ENCODE assay signal across 1 cellular context in the genomic region with DNA sequence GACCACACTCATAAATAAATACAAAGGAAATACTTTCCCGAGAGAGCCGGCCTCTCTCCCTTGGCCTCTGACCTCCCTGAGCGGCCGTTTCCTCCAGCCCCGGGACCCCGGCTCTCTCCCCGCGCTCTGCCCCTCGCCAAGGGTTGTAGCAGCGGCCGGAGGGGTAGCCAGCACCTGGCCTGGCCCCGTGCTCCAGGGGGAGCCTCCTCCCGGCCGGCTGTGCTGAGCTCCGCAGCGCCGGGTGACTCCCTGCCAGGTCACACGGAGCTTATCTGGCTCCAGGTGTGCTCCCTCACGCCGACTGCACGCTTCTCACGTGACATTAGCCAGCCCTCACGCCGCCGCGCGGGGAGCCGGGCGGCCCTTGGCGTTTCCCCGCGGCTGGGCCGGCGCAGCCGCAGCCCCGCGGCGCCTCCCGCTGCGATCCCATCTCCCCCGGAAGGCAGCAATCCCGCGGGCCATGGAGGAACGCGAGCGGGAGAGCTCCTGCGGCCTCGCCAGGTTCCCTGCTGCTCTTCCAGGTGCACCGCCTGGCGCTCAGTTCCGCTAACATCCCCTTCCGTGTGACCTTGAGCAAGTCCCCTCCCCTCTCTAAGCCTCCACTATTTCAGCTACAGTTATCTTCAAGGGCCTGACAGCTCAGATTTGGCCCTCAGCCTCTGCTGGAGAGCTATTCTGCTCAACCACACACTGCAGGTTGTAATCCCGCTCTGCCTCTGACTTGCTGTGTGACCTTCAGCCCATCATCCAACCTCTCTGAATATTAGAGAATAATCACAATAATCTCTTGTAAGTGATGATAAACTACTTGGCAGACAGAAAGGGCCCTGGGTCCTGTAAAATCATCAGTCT.
TF ChIP-seq lines count a peak whose summit lies in the region.

No MANE protein-coding gene starts in this region.

TF ChIP-seq in HepG2, 621 proteins besides CTCF, POLR2A, EP300 and RAD21 (continued from another document and continues in another):
- TF ChIP-seq, protein P1, sequence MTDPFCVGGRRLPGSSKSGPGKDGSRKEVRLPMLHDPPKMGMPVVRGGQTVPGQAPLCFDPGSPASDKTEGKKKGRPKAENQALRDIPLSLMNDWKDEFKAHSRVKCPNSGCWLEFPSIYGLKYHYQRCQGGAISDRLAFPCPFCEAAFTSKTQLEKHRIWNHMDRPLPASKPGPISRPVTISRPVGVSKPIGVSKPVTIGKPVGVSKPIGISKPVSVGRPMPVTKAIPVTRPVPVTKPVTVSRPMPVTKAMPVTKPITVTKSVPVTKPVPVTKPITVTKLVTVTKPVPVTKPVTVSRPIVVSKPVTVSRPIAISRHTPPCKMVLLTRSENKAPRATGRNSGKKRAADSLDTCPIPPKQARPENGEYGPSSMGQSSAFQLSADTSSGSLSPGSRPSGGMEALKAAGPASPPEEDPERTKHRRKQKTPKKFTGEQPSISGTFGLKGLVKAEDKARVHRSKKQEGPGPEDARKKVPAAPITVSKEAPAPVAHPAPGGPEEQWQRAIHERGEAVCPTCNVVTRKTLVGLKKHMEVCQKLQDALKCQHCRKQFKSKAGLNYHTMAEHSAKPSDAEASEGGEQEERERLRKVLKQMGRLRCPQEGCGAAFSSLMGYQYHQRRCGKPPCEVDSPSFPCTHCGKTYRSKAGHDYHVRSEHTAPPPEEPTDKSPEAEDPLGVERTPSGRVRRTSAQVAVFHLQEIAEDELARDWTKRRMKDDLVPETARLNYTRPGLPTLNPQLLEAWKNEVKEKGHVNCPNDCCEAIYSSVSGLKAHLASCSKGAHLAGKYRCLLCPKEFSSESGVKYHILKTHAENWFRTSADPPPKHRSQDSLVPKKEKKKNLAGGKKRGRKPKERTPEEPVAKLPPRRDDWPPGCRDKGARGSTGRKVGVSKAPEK (CRISPR knock-in tag; IDR thresholded peaks at IDR 0.05; ENCODE audit: borderline replicate concordance), result no peak
- TF ChIP-seq MYNN (CRISPR knock-in tag; IDR thresholded peaks at IDR 0.05; ENCODE audit: low read depth), result no peak
- TF ChIP-seq, protein P2, sequence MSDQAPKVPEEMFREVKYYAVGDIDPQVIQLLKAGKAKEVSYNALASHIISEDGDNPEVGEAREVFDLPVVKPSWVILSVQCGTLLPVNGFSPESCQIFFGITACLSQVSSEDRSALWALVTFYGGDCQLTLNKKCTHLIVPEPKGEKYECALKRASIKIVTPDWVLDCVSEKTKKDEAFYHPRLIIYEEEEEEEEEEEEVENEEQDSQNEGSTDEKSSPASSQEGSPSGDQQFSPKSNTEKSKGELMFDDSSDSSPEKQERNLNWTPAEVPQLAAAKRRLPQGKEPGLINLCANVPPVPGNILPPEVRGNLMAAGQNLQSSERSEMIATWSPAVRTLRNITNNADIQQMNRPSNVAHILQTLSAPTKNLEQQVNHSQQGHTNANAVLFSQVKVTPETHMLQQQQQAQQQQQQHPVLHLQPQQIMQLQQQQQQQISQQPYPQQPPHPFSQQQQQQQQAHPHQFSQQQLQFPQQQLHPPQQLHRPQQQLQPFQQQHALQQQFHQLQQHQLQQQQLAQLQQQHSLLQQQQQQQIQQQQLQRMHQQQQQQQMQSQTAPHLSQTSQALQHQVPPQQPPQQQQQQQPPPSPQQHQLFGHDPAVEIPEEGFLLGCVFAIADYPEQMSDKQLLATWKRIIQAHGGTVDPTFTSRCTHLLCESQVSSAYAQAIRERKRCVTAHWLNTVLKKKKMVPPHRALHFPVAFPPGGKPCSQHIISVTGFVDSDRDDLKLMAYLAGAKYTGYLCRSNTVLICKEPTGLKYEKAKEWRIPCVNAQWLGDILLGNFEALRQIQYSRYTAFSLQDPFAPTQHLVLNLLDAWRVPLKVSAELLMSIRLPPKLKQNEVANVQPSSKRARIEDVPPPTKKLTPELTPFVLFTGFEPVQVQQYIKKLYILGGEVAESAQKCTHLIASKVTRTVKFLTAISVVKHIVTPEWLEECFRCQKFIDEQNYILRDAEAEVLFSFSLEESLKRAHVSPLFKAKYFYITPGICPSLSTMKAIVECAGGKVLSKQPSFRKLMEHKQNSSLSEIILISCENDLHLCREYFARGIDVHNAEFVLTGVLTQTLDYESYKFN (CRISPR knock-in tag; conservative IDR thresholded peaks at IDR 0.05), result peak; percentile 33; the same call in 1 of the 2 replicates
- TF ChIP-seq RFX3 (CRISPR knock-in tag; IDR thresholded peaks at IDR 0.05), result no peak
- peak; percentile 12; the same call in 1 of the 2 replicates for TF ChIP-seq KAT8 (CRISPR knock-in tag; IDR thresholded peaks at IDR 0.05)
- peak; percentile 15; the same call in 1 of the 2 replicates for TF ChIP-seq POLR2AphosphoS5 (IDR thresholded peaks at IDR 0.05; ENCODE audit: low read depth, low read length)
- TF ChIP-seq, protein P3, sequence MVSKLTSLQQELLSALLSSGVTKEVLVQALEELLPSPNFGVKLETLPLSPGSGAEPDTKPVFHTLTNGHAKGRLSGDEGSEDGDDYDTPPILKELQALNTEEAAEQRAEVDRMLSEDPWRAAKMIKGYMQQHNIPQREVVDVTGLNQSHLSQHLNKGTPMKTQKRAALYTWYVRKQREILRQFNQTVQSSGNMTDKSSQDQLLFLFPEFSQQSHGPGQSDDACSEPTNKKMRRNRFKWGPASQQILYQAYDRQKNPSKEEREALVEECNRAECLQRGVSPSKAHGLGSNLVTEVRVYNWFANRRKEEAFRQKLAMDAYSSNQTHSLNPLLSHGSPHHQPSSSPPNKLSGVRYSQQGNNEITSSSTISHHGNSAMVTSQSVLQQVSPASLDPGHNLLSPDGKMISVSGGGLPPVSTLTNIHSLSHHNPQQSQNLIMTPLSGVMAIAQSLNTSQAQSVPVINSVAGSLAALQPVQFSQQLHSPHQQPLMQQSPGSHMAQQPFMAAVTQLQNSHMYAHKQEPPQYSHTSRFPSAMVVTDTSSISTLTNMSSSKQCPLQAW (CRISPR knock-in tag; IDR thresholded peaks at IDR 0.05), result no peak
- TF ChIP-seq MIER3 (CRISPR knock-in tag; IDR thresholded peaks at IDR 0.05; ENCODE audit: borderline replicate concordance), result peak; percentile 12; the same call in 1 of the 2 replicates
- TF ChIP-seq SP2 (CRISPR knock-in tag; IDR thresholded peaks at IDR 0.05), result no peak
- no peak for TF ChIP-seq SRSF9 (IDR thresholded peaks at IDR 0.05; ENCODE audit: borderline replicate concordance, insufficient read depth, low read depth, low read length, poor library complexity, severe bottlenecking)
- no peak for TF ChIP-seq NKX3-1 (CRISPR knock-in tag; IDR thresholded peaks at IDR 0.05)
- TF ChIP-seq HOXA5 (CRISPR knock-in tag; IDR thresholded peaks at IDR 0.05), result no peak; the same call in 1 of the 2 replicates
- no peak for TF ChIP-seq CEBPB (IDR thresholded peaks at IDR 0.05; ENCODE audit: borderline replicate concordance, low read depth, low read length)
- TF ChIP-seq NONO (IDR thresholded peaks at IDR 0.05), result no peak
- no peak; the same call in 1 of the 2 replicates for TF ChIP-seq NONO (CRISPR knock-in tag; conservative IDR thresholded peaks at IDR 0.05)
- no peak for TF ChIP-seq AHR (CRISPR knock-in tag; IDR thresholded peaks at IDR 0.05)
- TF ChIP-seq GTF2F1 (IDR thresholded peaks at IDR 0.05; ENCODE audit: low read length), result no peak
- peak; percentile 48; the same call in 1 of the 2 replicates for TF ChIP-seq MEIS2 (CRISPR knock-in tag; IDR thresholded peaks at IDR 0.05)
- no peak for TF ChIP-seq ZNF615 (CRISPR knock-in tag; IDR thresholded peaks at IDR 0.05; ENCODE audit: borderline replicate concordance)
- no peak for TF ChIP-seq ZBTB8A (CRISPR knock-in tag; IDR thresholded peaks at IDR 0.05; ENCODE audit: borderline replicate concordance, low read depth)
- TF ChIP-seq ZNF780A (CRISPR knock-in tag; IDR thresholded peaks at IDR 0.05), result no peak
- TF ChIP-seq THAP11 (CRISPR knock-in tag; IDR thresholded peaks at IDR 0.05), result peak; percentile 56
- TF ChIP-seq AGO1 (IDR thresholded peaks at IDR 0.05; ENCODE audit: low read depth, low read length, poor library complexity, severe bottlenecking), result peak; percentile 60
- no peak for TF ChIP-seq CENPT (CRISPR knock-in tag; IDR thresholded peaks at IDR 0.05; ENCODE audit: low read depth)
- no peak for TF ChIP-seq REL (CRISPR knock-in tag; conservative IDR thresholded peaks at IDR 0.05)
- TF ChIP-seq, protein P4, sequence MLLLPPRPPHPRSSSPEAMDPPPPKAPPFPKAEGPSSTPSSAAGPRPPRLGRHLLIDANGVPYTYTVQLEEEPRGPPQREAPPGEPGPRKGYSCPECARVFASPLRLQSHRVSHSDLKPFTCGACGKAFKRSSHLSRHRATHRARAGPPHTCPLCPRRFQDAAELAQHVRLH (CRISPR knock-in tag; IDR thresholded peaks at IDR 0.05; ENCODE audit: borderline replicate concordance, low read depth), result no peak
- no peak for TF ChIP-seq SMARCC2 (IDR thresholded peaks at IDR 0.05)
- no peak for TF ChIP-seq NFYB (CRISPR knock-in tag; IDR thresholded peaks at IDR 0.05)
- no peak for TF ChIP-seq MAZ (IDR thresholded peaks at IDR 0.05; ENCODE audit: borderline replicate concordance, low read depth, low read length)
- peak; percentile 92 for TF ChIP-seq MAZ (CRISPR knock-in tag; IDR thresholded peaks at IDR 0.05; ENCODE audit: low read depth)
- TF ChIP-seq, protein P5, sequence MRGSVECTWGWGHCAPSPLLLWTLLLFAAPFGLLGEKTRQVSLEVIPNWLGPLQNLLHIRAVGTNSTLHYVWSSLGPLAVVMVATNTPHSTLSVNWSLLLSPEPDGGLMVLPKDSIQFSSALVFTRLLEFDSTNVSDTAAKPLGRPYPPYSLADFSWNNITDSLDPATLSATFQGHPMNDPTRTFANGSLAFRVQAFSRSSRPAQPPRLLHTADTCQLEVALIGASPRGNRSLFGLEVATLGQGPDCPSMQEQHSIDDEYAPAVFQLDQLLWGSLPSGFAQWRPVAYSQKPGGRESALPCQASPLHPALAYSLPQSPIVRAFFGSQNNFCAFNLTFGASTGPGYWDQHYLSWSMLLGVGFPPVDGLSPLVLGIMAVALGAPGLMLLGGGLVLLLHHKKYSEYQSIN (CRISPR knock-in tag; IDR thresholded peaks at IDR 0.05; ENCODE audit: borderline replicate concordance), result no peak
- no peak for TF ChIP-seq ONECUT2 (CRISPR knock-in tag; IDR thresholded peaks at IDR 0.05)
- TF ChIP-seq, protein P6, sequence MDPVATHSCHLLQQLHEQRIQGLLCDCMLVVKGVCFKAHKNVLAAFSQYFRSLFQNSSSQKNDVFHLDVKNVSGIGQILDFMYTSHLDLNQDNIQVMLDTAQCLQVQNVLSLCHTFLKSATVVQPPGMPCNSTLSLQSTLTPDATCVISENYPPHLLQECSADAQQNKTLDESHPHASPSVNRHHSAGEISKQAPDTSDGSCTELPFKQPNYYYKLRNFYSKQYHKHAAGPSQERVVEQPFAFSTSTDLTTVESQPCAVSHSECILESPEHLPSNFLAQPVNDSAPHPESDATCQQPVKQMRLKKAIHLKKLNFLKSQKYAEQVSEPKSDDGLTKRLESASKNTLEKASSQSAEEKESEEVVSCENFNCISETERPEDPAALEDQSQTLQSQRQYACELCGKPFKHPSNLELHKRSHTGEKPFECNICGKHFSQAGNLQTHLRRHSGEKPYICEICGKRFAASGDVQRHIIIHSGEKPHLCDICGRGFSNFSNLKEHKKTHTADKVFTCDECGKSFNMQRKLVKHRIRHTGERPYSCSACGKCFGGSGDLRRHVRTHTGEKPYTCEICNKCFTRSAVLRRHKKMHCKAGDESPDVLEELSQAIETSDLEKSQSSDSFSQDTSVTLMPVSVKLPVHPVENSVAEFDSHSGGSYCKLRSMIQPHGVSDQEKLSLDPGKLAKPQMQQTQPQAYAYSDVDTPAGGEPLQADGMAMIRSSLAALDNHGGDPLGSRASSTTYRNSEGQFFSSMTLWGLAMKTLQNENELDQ (CRISPR knock-in tag; IDR thresholded peaks at IDR 0.05; ENCODE audit: borderline replicate concordance), result no peak
- TF ChIP-seq, protein P7, sequence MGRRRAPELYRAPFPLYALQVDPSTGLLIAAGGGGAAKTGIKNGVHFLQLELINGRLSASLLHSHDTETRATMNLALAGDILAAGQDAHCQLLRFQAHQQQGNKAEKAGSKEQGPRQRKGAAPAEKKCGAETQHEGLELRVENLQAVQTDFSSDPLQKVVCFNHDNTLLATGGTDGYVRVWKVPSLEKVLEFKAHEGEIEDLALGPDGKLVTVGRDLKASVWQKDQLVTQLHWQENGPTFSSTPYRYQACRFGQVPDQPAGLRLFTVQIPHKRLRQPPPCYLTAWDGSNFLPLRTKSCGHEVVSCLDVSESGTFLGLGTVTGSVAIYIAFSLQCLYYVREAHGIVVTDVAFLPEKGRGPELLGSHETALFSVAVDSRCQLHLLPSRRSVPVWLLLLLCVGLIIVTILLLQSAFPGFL (CRISPR knock-in tag; IDR thresholded peaks at IDR 0.05), result no peak
- no peak for TF ChIP-seq HMG20A (CRISPR knock-in tag; IDR thresholded peaks at IDR 0.05; ENCODE audit: borderline replicate concordance)
- no peak for TF ChIP-seq ZNF225 (CRISPR knock-in tag; IDR thresholded peaks at IDR 0.05)
- no peak for TF ChIP-seq TP53 (CRISPR knock-in tag; conservative IDR thresholded peaks at IDR 0.05)
- no peak for TF ChIP-seq ZNF672 (CRISPR knock-in tag; IDR thresholded peaks at IDR 0.05)
- no peak; the same call in 1 of the 2 replicates for TF ChIP-seq TBX3 (IDR thresholded peaks at IDR 0.05; ENCODE audit: borderline replicate concordance)
- no peak for TF ChIP-seq ZNF274 (CRISPR knock-in tag; IDR thresholded peaks at IDR 0.05)
- TF ChIP-seq KLF9 (CRISPR knock-in tag; IDR thresholded peaks at IDR 0.05; ENCODE audit: low read depth), result no peak
- TF ChIP-seq BCL6 (CRISPR knock-in tag; IDR thresholded peaks at IDR 0.05), result peak; percentile 46
- TF ChIP-seq KAT7 (CRISPR knock-in tag; IDR thresholded peaks at IDR 0.05; ENCODE audit: borderline replicate concordance), result no peak; the same call in 1 of the 2 replicates
- TF ChIP-seq, protein P8, sequence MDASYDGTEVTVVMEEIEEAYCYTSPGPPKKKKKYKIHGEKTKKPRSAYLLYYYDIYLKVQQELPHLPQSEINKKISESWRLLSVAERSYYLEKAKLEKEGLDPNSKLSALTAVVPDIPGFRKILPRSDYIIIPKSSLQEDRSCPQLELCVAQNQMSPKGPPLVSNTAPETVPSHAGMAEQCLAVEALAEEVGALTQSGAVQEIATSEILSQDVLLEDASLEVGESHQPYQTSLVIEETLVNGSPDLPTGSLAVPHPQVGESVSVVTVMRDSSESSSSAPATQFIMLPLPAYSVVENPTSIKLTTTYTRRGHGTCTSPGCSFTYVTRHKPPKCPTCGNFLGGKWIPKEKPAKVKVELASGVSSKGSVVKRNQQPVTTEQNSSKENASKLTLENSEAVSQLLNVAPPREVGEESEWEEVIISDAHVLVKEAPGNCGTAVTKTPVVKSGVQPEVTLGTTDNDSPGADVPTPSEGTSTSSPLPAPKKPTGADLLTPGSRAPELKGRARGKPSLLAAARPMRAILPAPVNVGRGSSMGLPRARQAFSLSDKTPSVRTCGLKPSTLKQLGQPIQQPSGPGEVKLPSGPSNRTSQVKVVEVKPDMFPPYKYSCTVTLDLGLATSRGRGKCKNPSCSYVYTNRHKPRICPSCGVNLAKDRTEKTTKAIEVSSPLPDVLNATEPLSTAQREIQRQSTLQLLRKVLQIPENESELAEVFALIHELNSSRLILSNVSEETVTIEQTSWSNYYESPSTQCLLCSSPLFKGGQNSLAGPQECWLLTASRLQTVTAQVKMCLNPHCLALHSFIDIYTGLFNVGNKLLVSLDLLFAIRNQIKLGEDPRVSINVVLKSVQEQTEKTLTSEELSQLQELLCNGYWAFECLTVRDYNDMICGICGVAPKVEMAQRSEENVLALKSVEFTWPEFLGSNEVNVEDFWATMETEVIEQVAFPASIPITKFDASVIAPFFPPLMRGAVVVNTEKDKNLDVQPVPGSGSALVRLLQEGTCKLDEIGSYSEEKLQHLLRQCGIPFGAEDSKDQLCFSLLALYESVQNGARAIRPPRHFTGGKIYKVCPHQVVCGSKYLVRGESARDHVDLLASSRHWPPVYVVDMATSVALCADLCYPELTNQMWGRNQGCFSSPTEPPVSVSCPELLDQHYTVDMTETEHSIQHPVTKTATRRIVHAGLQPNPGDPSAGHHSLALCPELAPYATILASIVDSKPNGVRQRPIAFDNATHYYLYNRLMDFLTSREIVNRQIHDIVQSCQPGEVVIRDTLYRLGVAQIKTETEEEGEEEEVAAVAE (CRISPR knock-in tag; IDR thresholded peaks at IDR 0.05; ENCODE audit: borderline replicate concordance), result no peak
- TF ChIP-seq NR2F2 (IDR thresholded peaks at IDR 0.05; ENCODE audit: borderline replicate concordance, low read depth), result peak; percentile 58
- no peak for TF ChIP-seq SP5 (CRISPR knock-in tag; IDR thresholded peaks at IDR 0.05; ENCODE audit: borderline replicate concordance, low read depth)
